ENCODE assay signal across 8 cellular contexts in the genomic region with DNA sequence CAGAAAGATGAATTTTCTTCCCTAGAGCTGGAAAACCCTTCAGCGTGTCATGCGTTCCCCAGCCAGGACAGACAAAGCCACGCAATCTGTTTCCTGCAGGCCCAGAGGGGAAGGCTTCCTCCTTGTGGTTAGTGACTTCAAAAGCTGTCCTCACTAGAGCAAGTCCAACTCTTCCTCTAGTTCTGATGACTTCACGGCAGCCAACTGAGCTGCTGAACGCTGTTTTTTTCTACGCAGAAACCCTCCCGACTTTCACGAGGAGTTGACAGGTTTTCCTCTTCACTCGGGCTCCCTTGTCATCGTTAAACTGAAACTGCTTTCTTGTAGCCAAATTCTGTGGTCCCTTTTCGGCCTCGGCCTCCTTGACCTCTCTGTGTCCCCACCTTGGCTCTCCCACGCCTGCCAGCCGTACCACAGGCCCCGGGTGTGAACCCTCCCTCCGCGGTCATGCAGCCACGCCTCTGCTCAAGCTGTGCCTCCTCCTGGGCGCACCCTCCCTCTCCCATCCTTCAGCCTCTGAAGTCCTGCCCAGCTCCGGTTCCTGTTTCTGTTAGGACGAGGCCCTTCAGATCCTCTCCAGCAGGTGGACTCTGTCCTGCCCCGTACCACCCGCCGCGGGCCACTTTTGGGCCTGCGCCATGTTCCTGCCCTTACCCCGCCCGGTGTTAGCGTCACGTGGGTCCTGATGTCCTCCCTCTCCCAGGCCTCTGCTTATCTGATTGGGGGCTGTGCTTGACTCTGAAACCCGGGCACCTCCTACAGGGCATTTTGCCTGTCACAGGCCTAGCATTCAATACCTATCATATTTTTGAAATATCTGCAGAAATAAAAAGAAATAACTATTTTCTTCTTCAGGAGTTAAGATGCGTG. TPM values are rescaled to one million over a fixed set of nuclear protein-coding genes. Genes with fewer than 3 reads are reported as not detected.
DNase-seq lines count a peak whose midpoint lies in the region; ATAC-seq and TF ChIP-seq lines count a peak whose summit lies in the region.

No MANE protein-coding gene starts in this region.

- H3K27me3 ChIP-seq in Peyer's patch, result no peaks in the 10 kb centered on the region

- peak overlapping the region; percentile 17 to 42 (median 34) for H3K4me3 ChIP-seq in Peyer's patch
- H3K4me3 ChIP-seq in fibroblast of pulmonary artery (replicated peaks; ENCODE audit: low read depth, low read length), result peak overlapping the region; percentile 43

- H3K27ac ChIP-seq in Peyer's patch (peak overlapping the region; percentile 79 to 85 (median 82)), substantia nigra (ENCODE audit: low read depth, low read length, poor library complexity, severe bottlenecking) (peak overlapping the region; percentile 63)

- no peaks in the 10 kb centered on the region for H3K9me3 ChIP-seq in Peyer's patch

- DNase-seq in CD1c-positive myeloid dendritic cell (ENCODE audit: extremely low spot score) (peak; percentile 96), Peyer's patch (peak; percentile 92 to 97 (median 96)), fibroblast of pulmonary artery (ENCODE audit: low read depth) (peak; percentile 86), non-pigmented ciliary epithelial cell (ENCODE audit: low read depth) (peak; percentile 44), substantia nigra (lab: John Stamatoyannopoulos, UW) (peak in 43 of 49 donors; percentile 5 to 92 (median 46))
- peak; percentile 46 to 62 for DNase-seq in activated T-helper 1 cell treated with anti-CD3 and anti-CD28 coated beads, Interleukin-2, amount 50 U/mL, for 16 hours (ENCODE audit: low read depth in 1 of 2, low spot score in 1 of 2)

- peak in 1 of 2 donors; percentile 34 for TF ChIP-seq POLR2A in Peyer's patch (IDR thresholded peaks at IDR 0.05)

- TF ChIP-seq CTCF in Peyer's patch (IDR thresholded peaks at IDR 0.05) (peak; percentile 33 to 80 (median 64)), fibroblast of pulmonary artery (IDR thresholded peaks at IDR 0.05; ENCODE audit: low read length, missing control alignments) (peak; percentile 41)

- no peaks in the 10 kb centered on the region for H3K36me3 ChIP-seq in Peyer's patch

- ATAC-seq in GM19438 (IDR thresholded peaks at IDR 0.05; ENCODE audit: low read depth, unreplicated experiment) (peak; percentile 90), HG03565 (IDR thresholded peaks at IDR 0.05; ENCODE audit: unreplicated experiment) (peak; percentile 85)

- H3K4me1 ChIP-seq in Peyer's patch, result peaks cover 0 to 31% (median 5%) of the 10 kb centered on the region in 4 donors

RNA-seq across cellular contexts. Expression of a gene that starts 39.3 kb away (rescaled TPM):
- total RNA-seq in Peyer's patch, result 100 to 1,000 TPM in 3 of 4 donors, 10 to 100 TPM in 1; 64.1 to 142 (median 111) TPM

Comparison
In these comparisons a context has a peak if more than half of its experiments do, and no peak if none do; other contexts are left out.
1. Peak in every context shown above with its lines: DNase-seq, ATAC-seq, H3K4me3 ChIP-seq and H3K27ac ChIP-seq.
2. DNase-seq: peak in every context shown above with its lines; median percentile 96 in CD1c-positive myeloid dendritic cell; 96 in Peyer's patch; 86 in fibroblast of pulmonary artery; 54 in activated T-helper 1 cell treated with anti-CD3 and anti-CD28 coated beads, Interleukin-2, amount 50 U/mL, for 16 hours; 46 in substantia nigra; 44 in non-pigmented ciliary epithelial cell.